Comparison of ENCODE assay signal across 24 cellular contexts in genomic region chr21:45069711-45070110, GRCh38. TPM values are rescaled to one million over a fixed set of nuclear protein-coding genes. Genes with fewer than 3 reads are reported as not detected.
DNase-seq lines count a peak whose midpoint lies in the region; FAIRE-seq and TF ChIP-seq lines count a peak whose summit lies in the region.
"Had no signal": no experiment of that assay in that cellular context is flagged by ENCODE, and none has a peak within 500 bp of the region (broad histone marks: within the 10 kb centered on the region; RNA-seq: fewer than 3 reads in every experiment).

No MANE protein-coding gene starts in this region.

- H3K9me3 Mint-ChIP-seq in CD4-positive, alpha-beta memory T cell: no peaks in the 10 kb centered on the region
- H3K9me3 Mint-ChIP-seq: CD8-positive, alpha-beta memory T cell; IgD-negative memory B cell had no signal

- no peaks in the 10 kb centered on the region for H3K79me1 ChIP-seq in neuronal stem cell (ENCODE audit: low read depth, low read length)

- intact Hi-C loops in CD4-positive, alpha-beta memory T cell (cut with micrococcal nuclease): loop anchor here (10.0 kb wide), 1 partner anchor 265 kb away; the partner anchor contains the start of gene UBE2G2
- intact Hi-C loops in OCI-LY7 (cut with micrococcal nuclease; ENCODE audit: unreplicated experiment): no loop called here

- H3K9ac ChIP-seq in neuronal stem cell (ENCODE audit: low read depth, low read length, poor library complexity): no peak overlapping the region
- H3K9ac ChIP-seq: GM23248, KMS-11 had no signal

- H3K79me2 ChIP-seq in OCI-LY7 (ENCODE audit: insufficient read depth, low read depth, low read length) (no peaks in the 10 kb centered on the region), osteoblast (ENCODE audit: insufficient read depth, low read length) (no peaks in the 10 kb centered on the region)

- FAIRE-seq in bronchial epithelial cell (lab: Jason Lieb, UNC): no peak
- FAIRE-seq: A549 had no signal

- H3K27ac ChIP-seq in C4-2B (peak overlapping the region; percentile 13; the same call in 1 of the 2 replicates), neuronal stem cell (replicated peaks; ENCODE audit: low read length) (no peak overlapping the region), OCI-LY7 (ENCODE audit: low read depth, low read length, poor library complexity, severe bottlenecking) (no peak overlapping the region), osteoblast (ENCODE audit: low read depth, low read length) (no peak overlapping the region)
- no peak overlapping the region for H3K27ac ChIP-seq in CD4-positive, alpha-beta memory T cell (ENCODE audit: low read depth, low read length)
- H3K27ac ChIP-seq: A549, GM23248, KMS-11, PC-9 had no signal

- H3K9me3 ChIP-seq in neuronal stem cell (replicated peaks in 1 of 2; ENCODE audit: control insufficient read depth in 2 of 2, insufficient read depth in 1 of 2, low read depth in 1 of 2, low read length in 2 of 2): peaks cover 0 to 4% of the 10 kb centered on the region in 2 donors
- H3K9me3 ChIP-seq in CD4-positive, alpha-beta memory T cell (ENCODE audit: control insufficient read depth in 1 of 2, low read length in 2 of 2): no peaks in the 10 kb centered on the region
- no peaks in the 10 kb centered on the region for H3K9me3 ChIP-seq in OCI-LY7 (ENCODE audit: low read length)
- no peaks in the 10 kb centered on the region for H3K9me3 ChIP-seq in osteoblast (ENCODE audit: low read depth, low read length)
- H3K9me3 ChIP-seq: A549 had no signal

- no peak overlapping the region for H2AK5ac ChIP-seq in neuronal stem cell (ENCODE audit: low read depth, low read length)

- H3K4me1 Mint-ChIP-seq in CD4-positive, alpha-beta memory T cell: peaks cover 3 to 7% (median 4%) of the 10 kb centered on the region in 4 donors

- no peaks in the 10 kb centered on the region for H3K36me3 ChIP-seq in bronchial epithelial cell (ENCODE audit: control insufficient read depth, insufficient read depth, low read length)
- no peaks in the 10 kb centered on the region for H3K36me3 ChIP-seq in neuronal stem cell (replicated peaks in 1 of 2; ENCODE audit: control insufficient read depth in 2 of 2, insufficient read depth in 2 of 2, low read length in 2 of 2)
- H3K36me3 ChIP-seq in CD4-positive, alpha-beta memory T cell (ENCODE audit: insufficient read depth, low read length): no peaks in the 10 kb centered on the region
- no peaks in the 10 kb centered on the region for H3K36me3 ChIP-seq in OCI-LY7 (ENCODE audit: insufficient read depth, low read length)
- H3K36me3 ChIP-seq in osteoblast (ENCODE audit: insufficient read depth, low read length): no peaks in the 10 kb centered on the region

- H2AFZ ChIP-seq in neuronal stem cell (ENCODE audit: low read length): no peak overlapping the region
- no peak overlapping the region for H2AFZ ChIP-seq in OCI-LY7 (ENCODE audit: low read length)
- H2AFZ ChIP-seq in osteoblast (ENCODE audit: low read length): no peak overlapping the region
- H2AFZ ChIP-seq: GM23248, PC-9 had no signal

- CTCF ChIA-PET in CD4-positive, alpha-beta memory T cell (lab: Charles Lee; ENCODE audit: partially characterized antibody): no interaction called here
- CTCF ChIA-PET in OCI-LY7 (lab: Charles Lee; ENCODE audit: unreplicated experiment): interaction anchor here (0.6 kb wide), 1 partner anchor 123 kb away, joined by 3 read pairs; no protein-coding TSS in a partner anchor

- H3K23ac ChIP-seq in neuronal stem cell (ENCODE audit: low read depth, low read length, poor library complexity): peak overlapping the region; percentile 46

- peaks cover 0 to 4% of the 10 kb centered on the region in 2 donors for H3K36me3 Mint-ChIP-seq in CD4-positive, alpha-beta memory T cell

- H3K27me3 Mint-ChIP-seq in CD4-positive, alpha-beta memory T cell: no peaks in the 10 kb centered on the region
- H3K27me3 Mint-ChIP-seq: IgD-negative memory B cell had no signal

- H3K9me2 ChIP-seq in OCI-LY7 (ENCODE audit: insufficient read depth, low read length): no peaks in the 10 kb centered on the region

- H3K18ac ChIP-seq in neuronal stem cell (ENCODE audit: low read length): no peak overlapping the region

- H2BK15ac ChIP-seq in neuronal stem cell (ENCODE audit: low read length): no peak overlapping the region

- H3K4me1 ChIP-seq in neuronal stem cell (ENCODE audit: control insufficient read depth in 2 of 2, insufficient read depth in 1 of 2, low read depth in 1 of 2, low read length in 2 of 2) (peaks cover 0 to under 1% of the 10 kb centered on the region in 2 donors), OCI-LY7 (ENCODE audit: insufficient read depth, low read length, poor library complexity, severe bottlenecking) (no peaks in the 10 kb centered on the region), osteoblast (ENCODE audit: insufficient read depth, low read length) (peaks cover 7% of the 10 kb centered on the region)
- peaks cover 5% of the 10 kb centered on the region for H3K4me1 ChIP-seq in CD4-positive, alpha-beta memory T cell (ENCODE audit: insufficient read depth, low read length)

- H4K20me1 ChIP-seq in OCI-LY7 (ENCODE audit: insufficient read depth, low read length) (no peaks in the 10 kb centered on the region), osteoblast (ENCODE audit: insufficient read depth, low read length) (no peaks in the 10 kb centered on the region)

- TF ChIP-seq CTCF in C4-2B (conservative IDR thresholded peaks at IDR 0.05): no peak
- no peak for TF ChIP-seq CTCF in bronchial epithelial cell (IDR thresholded peaks at IDR 0.05; ENCODE audit: insufficient read depth, low read length, severe bottlenecking)
- TF ChIP-seq CTCF in OCI-LY7 (conservative IDR thresholded peaks at IDR 0.05; ENCODE audit: low read length): no peak
- TF ChIP-seq CTCF in osteoblast (IDR thresholded peaks at IDR 0.05; ENCODE audit: extremely low read depth, low read depth, low read length): no peak

- no peak overlapping the region for H2BK5ac ChIP-seq in neuronal stem cell (ENCODE audit: low read length)

- WGBS in neuronal stem cell (ENCODE audit: extremely low coverage in 2 of 2, insufficient read length in 2 of 2, insufficient replicate concordance in 1 of 2), 2 donors: no CpG with 5 or more reads among the region's 5 CpGs

- H3K4me2 ChIP-seq in neuronal stem cell (ENCODE audit: insufficient read depth, low read length, poor library complexity, severe bottlenecking) (no peak overlapping the region), OCI-LY7 (ENCODE audit: low read length) (no peak overlapping the region), osteoblast (ENCODE audit: insufficient read depth, low read length) (no peak overlapping the region)
- H3K4me2 ChIP-seq: A549, KMS-11, PC-9 had no signal

- no peak overlapping the region for H3K4me3 Mint-ChIP-seq in CD4-positive, alpha-beta memory T cell
- H3K4me3 Mint-ChIP-seq: CD8-positive, alpha-beta memory T cell; H9; IgD-negative memory B cell had no signal

- no peak overlapping the region for H3K4me3 ChIP-seq in bronchial epithelial cell (ENCODE audit: low read depth, low read length)
- peak overlapping the region in 1 of 2 donors; percentile 13 for H3K4me3 ChIP-seq in neuronal stem cell (ENCODE audit: low read length in 2 of 2)
- H3K4me3 ChIP-seq in CD4-positive, alpha-beta memory T cell (ENCODE audit: low read length in 2 of 2): no peak overlapping the region
- no peak overlapping the region for H3K4me3 ChIP-seq in OCI-LY7 (ENCODE audit: low read depth, low read length, poor library complexity, severe bottlenecking)
- H3K4me3 ChIP-seq in osteoblast (ENCODE audit: insufficient read depth, low read length): no peak overlapping the region
- H3K4me3 ChIP-seq: A549, GM23248, PC-9 had no signal

- H3K27me3 ChIP-seq in bronchial epithelial cell (ENCODE audit: control insufficient read depth, insufficient read depth, low read length) (no peaks in the 10 kb centered on the region), neuronal stem cell (ENCODE audit: control insufficient read depth in 3 of 3, insufficient read depth in 3 of 3, low read depth in 1 of 3, low read length in 3 of 3) (no peaks in the 10 kb centered on the region), osteoblast (ENCODE audit: insufficient read depth, low read length) (no peaks in the 10 kb centered on the region)
- no peaks in the 10 kb centered on the region for H3K27me3 ChIP-seq in CD4-positive, alpha-beta memory T cell (ENCODE audit: insufficient read depth, low read length)

- DNase-seq in ELR (ENCODE audit: low read depth): peak; percentile 48
- peak; percentile 10 for DNase-seq in bronchial epithelial cell (ENCODE audit: low read depth)
- DNase-seq in neuronal stem cell (ENCODE audit: low spot score): no peak
- DNase-seq in CD4-positive, alpha-beta memory T cell: no peak
- no peak for DNase-seq in OCI-LY7 (ENCODE audit: low spot score)
- no peak for DNase-seq in osteoblast (ENCODE audit: insufficient read length, low spot score, missing footprints)
- DNase-seq: C1 segment of cervical spinal cord; CD8-positive, alpha-beta memory T cell; DMS 273 treated with DMSO at 0.1 percent for 48 hours; DMS79; GM23248; H9; MM.1S; NCI-H2029; NCI-H446; NCI-H526; NK-92 treated with Interleukin-12 subunit alpha and Interleukin-12 subunit beta, amount 100 ng/mL, for 24 hours; PC-9; RPMI8226; SHP77 had no signal

- POLR2A ChIA-PET in CD4-positive, alpha-beta memory T cell (lab: Charles Lee; ENCODE audit: partially characterized antibody): no interaction called here
- POLR2A ChIA-PET in OCI-LY7 (lab: Charles Lee): no interaction called here

- no peak overlapping the region for H3K4ac ChIP-seq in neuronal stem cell (ENCODE audit: low read length)

- no peak overlapping the region for H4K8ac ChIP-seq in neuronal stem cell (ENCODE audit: low read depth, low read length)

- H4K91ac ChIP-seq in neuronal stem cell (ENCODE audit: low read depth, low read length, poor library complexity): no peak overlapping the region

- no TSS peak for BruUV-seq in OCI-LY7 (replicated peaks; lab: Mats Ljungman, UMichigan)

- no peak overlapping the region for H3K27ac Mint-ChIP-seq in CD4-positive, alpha-beta memory T cell
- H3K27ac Mint-ChIP-seq: CD8-positive, alpha-beta memory T cell; H9; IgD-negative memory B cell had no signal

- no peak overlapping the region for H2BK12ac ChIP-seq in neuronal stem cell (ENCODE audit: low read length)

- no peak overlapping the region for H3K14ac ChIP-seq in neuronal stem cell (ENCODE audit: low read length)

- H2BK120ac ChIP-seq in neuronal stem cell (ENCODE audit: low read depth, low read length): no peak overlapping the region

RNA-seq across cellular contexts. Expression of gene ADARB1, which starts 4.7 kb away (rescaled TPM):
- total RNA-seq in bronchial epithelial cell: 10.0 and 14.0 TPM in 2 replicates
- polyA plus RNA-seq in neuronal stem cell (2013, experiment 1 of 2): 5.9 TPM
- 6.1 TPM for polyA plus RNA-seq in neuronal stem cell (2013, experiment 2 of 2)
- total RNA-seq in CD4-positive, alpha-beta memory T cell: 10 to 100 TPM; 49.7 to 50.0 TPM
- polyA plus RNA-seq in CD4-positive, alpha-beta memory T cell: 10 to 100 TPM in 1 of 2 donors, 1 to 10 TPM in 1; 4.6 to 12.2 TPM
- total RNA-seq in OCI-LY7 (2014; rRNA removed; shearing (Covaris generic)): 6.6 and 17.4 TPM in 2 replicates
- total RNA-seq in OCI-LY7 (2022): 20.5 and 20.8 TPM in 2 replicates
- total RNA-seq in osteoblast: 19.5 and 28.9 TPM in 2 replicates

Comparison
In these comparisons a context has a peak if more than half of its experiments do, and no peak if none do; other contexts are left out.
1. DNase-seq: peak in ELR (single experiment) and bronchial epithelial cell (single experiment); none in neuronal stem cell (single experiment), CD4-positive, alpha-beta memory T cell (0 of 5), OCI-LY7 (single experiment) and osteoblast (single experiment).